ENCODE assay signal across 11 cellular contexts in genomic region chr6:36590237-36590636, GRCh38. TPM values are rescaled to one million over a fixed set of nuclear protein-coding genes. Genes with fewer than 3 reads are reported as not detected.
DNase-seq lines count a peak whose midpoint lies in the region; ATAC-seq, FAIRE-seq and TF ChIP-seq lines count a peak whose summit lies in the region.
"Had no signal": no experiment of that assay in that cellular context is flagged by ENCODE, and none has a peak within 500 bp of the region (broad histone marks: within the 10 kb centered on the region; RNA-seq: fewer than 3 reads in every experiment).

No MANE protein-coding gene starts in this region.

- no TSS peak for BruUV-seq in endothelial cell of umbilical vein (replicated peaks; lab: Mats Ljungman, UMichigan)

- no peak overlapping the region for H3K4me2 ChIP-seq in endothelial cell of umbilical vein (ENCODE audit: insufficient read depth, low read length)

- no peak for TF ChIP-seq CTCF in endothelial cell of umbilical vein (IDR thresholded peaks at IDR 0.05; ENCODE audit: extremely low read depth in 1 of 2, insufficient read depth in 1 of 2, low read depth in 1 of 2, low read length in 2 of 2)

- peaks cover 3% of the 10 kb centered on the region for H4K20me1 ChIP-seq in endothelial cell of umbilical vein (replicated peaks; ENCODE audit: control insufficient read depth, extremely low read depth, insufficient read depth, low read length)

- no peak overlapping the region for H3K4me3 ChIP-seq in endothelial cell of umbilical vein (replicated peaks in 1 of 3; ENCODE audit: insufficient read depth in 1 of 3, low read depth in 1 of 3, low read length in 3 of 3)
- H3K4me3 ChIP-seq: gastroesophageal sphincter, skin epidermis had no signal

- TF ChIP-seq POLR2A in endothelial cell of umbilical vein (IDR thresholded peaks at IDR 0.05; ENCODE audit: low read depth, low read length), result no peak

- no peak overlapping the region for H2AFZ ChIP-seq in endothelial cell of umbilical vein (ENCODE audit: low read depth, low read length)

- H3K27ac ChIP-seq in endothelial cell of umbilical vein (ENCODE audit: insufficient read depth, low read depth, low read length), result no peak overlapping the region
- H3K27ac ChIP-seq: gastroesophageal sphincter had no signal

- H3K9me3 ChIP-seq in endothelial cell of umbilical vein (replicated peaks; ENCODE audit: control insufficient read depth, insufficient read depth, low read length), result no peaks in the 10 kb centered on the region
- H3K9me3 ChIP-seq: gastroesophageal sphincter had no signal

- CTCF ChIA-PET in endothelial cell of umbilical vein (lab: Charles Lee), result no interaction called here

- no peaks in the 10 kb centered on the region for H3K9me1 ChIP-seq in endothelial cell of umbilical vein (replicated peaks; ENCODE audit: control insufficient read depth, extremely low read depth, insufficient read depth, low read length)

- ATAC-seq in HG02870 (IDR thresholded peaks at IDR 0.05; ENCODE audit: unreplicated experiment) (no peak), HG02970 (IDR thresholded peaks at IDR 0.05; ENCODE audit: low FRiP score, unreplicated experiment) (no peak)
- ATAC-seq: gastroesophageal sphincter had no signal

- no peak for FAIRE-seq in RCC 7860 (lab: Jason Lieb, UNC)
- FAIRE-seq in endothelial cell of umbilical vein (lab: Jason Lieb, UNC), result peak; percentile 75

- POLR2A ChIA-PET in endothelial cell of umbilical vein (lab: Charles Lee), result no interaction called here

- H3K36me3 ChIP-seq in endothelial cell of umbilical vein (ENCODE audit: control insufficient read depth in 2 of 2, extremely low read depth in 1 of 2, insufficient read depth in 2 of 2, low read length in 2 of 2), result no peaks in the 10 kb centered on the region
- H3K36me3 ChIP-seq: gastroesophageal sphincter had no signal

- H3K4me1 ChIP-seq in endothelial cell of umbilical vein (ENCODE audit: control insufficient read depth, extremely low read depth, insufficient read depth, low read length), result peaks cover 6% of the 10 kb centered on the region

- peak; percentile 89 for DNase-seq in EH (ENCODE audit: low read depth)
- peak; percentile 66 for DNase-seq in RCC 7860 (ENCODE audit: low spot score)
- DNase-seq in endothelial cell of umbilical vein (ENCODE audit: low read depth, low spot score), result no peak
- DNase-seq in mesenteric fat pad (ENCODE audit: low spot score), result peak; percentile 82
- no peak for DNase-seq in COLO829 (ENCODE audit: low spot score)
- no peak for DNase-seq in GM19238 (ENCODE audit: insufficient read length, low spot score)
- DNase-seq: NCI-H446 treated with DMSO at 0.1 percent for 48 hours had no signal

- intact Hi-C loops in endothelial cell of umbilical vein (cut with micrococcal nuclease), result loop anchor here (5.0 kb wide), 1 partner anchor 148 kb away; the partner anchor contains the start of genes KCTD20 and PXT1

- dilution Hi-C loops in endothelial cell of umbilical vein (cut with MboI; ENCODE audit: extremely low pct_ligation_motif_present, low sequenced_read_pairs), result no loop called here

- H3K27me3 ChIP-seq in endothelial cell of umbilical vein (ENCODE audit: control insufficient read depth in 2 of 2, insufficient read depth in 2 of 2, low read length in 2 of 2), result no peaks in the 10 kb centered on the region
- H3K27me3 ChIP-seq: gastroesophageal sphincter had no signal

- H3K79me2 ChIP-seq in endothelial cell of umbilical vein (ENCODE audit: control insufficient read depth, insufficient read depth, low read length), result peaks cover 10% of the 10 kb centered on the region

- H3K9ac ChIP-seq in endothelial cell of umbilical vein (replicated peaks; ENCODE audit: extremely low read depth, insufficient read depth, low read length), result no peak overlapping the region

TF ChIP-seq in endothelial cell of umbilical vein, 7 proteins besides CTCF, POLR2A, EP300 and RAD21:
- TF ChIP-seq POLR2AphosphoS5 (IDR thresholded peaks at IDR 0.05; ENCODE audit: insufficient read depth, low read depth, low read length) (no peak), GATA2 (IDR thresholded peaks at IDR 0.05; ENCODE audit: insufficient read depth, insufficient read length, low read depth, low read length) (no peak), EZH2 (IDR thresholded peaks at IDR 0.05; ENCODE audit: borderline replicate concordance, low read depth, low read length, severe bottlenecking) (no peak), JUN (IDR thresholded peaks at IDR 0.05; ENCODE audit: borderline replicate concordance, insufficient read depth, insufficient read length, low read depth) (peak; percentile 2), FOS (IDR thresholded peaks at IDR 0.05; ENCODE audit: borderline replicate concordance, insufficient read depth, low read length) (peak; percentile 13)

RNA-seq across cellular contexts. Expression of gene SRSF3, which starts 3.9 kb away (rescaled TPM):
- total RNA-seq in endothelial cell of umbilical vein (393 and 422 TPM in 2 replicates), mesenteric fat pad (214 TPM)
- 308 and 317 TPM in 2 replicates for polyA plus RNA-seq in endothelial cell of umbilical vein
- polyA plus RNA-seq in endothelial cell of umbilical vein (2011; cell fraction: cytosol; rRNA removed), result 335 and 360 TPM in 2 replicates
- polyA plus RNA-seq in endothelial cell of umbilical vein (2011; cell fraction: nucleus; rRNA removed), result 386 and 564 TPM in 2 replicates
- polyA plus RNA-seq in endothelial cell of umbilical vein (2012), result 335 and 360 TPM in 2 replicates
- polyA minus RNA-seq in endothelial cell of umbilical vein, result 197 and 229 TPM in 2 replicates
- polyA minus RNA-seq in endothelial cell of umbilical vein (2011; cell fraction: cytosol; rRNA and poly(A)+ RNA removed), result 109 TPM
- 251 and 283 TPM in 2 replicates for polyA minus RNA-seq in endothelial cell of umbilical vein (2011; cell fraction: nucleus; rRNA and poly(A)+ RNA removed)

RNA-seq across cellular contexts. Expression of gene STK38, which starts 43.0 kb away (rescaled TPM):
- total RNA-seq in endothelial cell of umbilical vein (26.9 and 30.3 TPM in 2 replicates), mesenteric fat pad (31.2 TPM)
- 10.1 and 10.2 TPM in 2 replicates for polyA plus RNA-seq in endothelial cell of umbilical vein
- 12.0 and 12.3 TPM in 2 replicates for polyA plus RNA-seq in endothelial cell of umbilical vein (2011; cell fraction: cytosol; rRNA removed)
- polyA plus RNA-seq in endothelial cell of umbilical vein (2011; cell fraction: nucleus; rRNA removed), result 34.5 and 41.1 TPM in 2 replicates
- 18.6 and 24.8 TPM in 2 replicates for polyA plus RNA-seq in endothelial cell of umbilical vein (2012)
- 11.3 and 12.7 TPM in 2 replicates for polyA minus RNA-seq in endothelial cell of umbilical vein
- 11.2 TPM for polyA minus RNA-seq in endothelial cell of umbilical vein (2011; cell fraction: cytosol; rRNA and poly(A)+ RNA removed)
- polyA minus RNA-seq in endothelial cell of umbilical vein (2011; cell fraction: nucleus; rRNA and poly(A)+ RNA removed), result 11.1 and 15.0 TPM in 2 replicates

Comparison
In these comparisons a context has a peak if more than half of its experiments do, and no peak if none do; other contexts are left out.
1. DNase-seq: peak in EH (single experiment), RCC 7860 (single experiment) and mesenteric fat pad (single experiment); none in endothelial cell of umbilical vein (single experiment), COLO829 (single experiment) and GM19238 (single experiment).